ENCODE assay signal across 8 cellular contexts in genomic region chr14:91835197-91835919, GRCh38. TPM values are rescaled to one million over a fixed set of nuclear protein-coding genes. Genes with fewer than 3 reads are reported as not detected.
DNase-seq lines count a peak whose midpoint lies in the region; ATAC-seq and TF ChIP-seq lines count a peak whose summit lies in the region.

No MANE protein-coding gene starts in this region.

- ATAC-seq in activated T-cell treated with anti-CD3 and anti-CD28 coated beads, Interleukin-2, amount 50 U/mL, for 72 hours (replicated peaks in 1 of 2), result no peak
- no peak for ATAC-seq in GM18870 (IDR thresholded peaks at IDR 0.05; ENCODE audit: unreplicated experiment)

- H3K9ac ChIP-seq in neural progenitor cell, result no peak overlapping the region

- peaks cover 6% of the 10 kb centered on the region for H4K20me1 ChIP-seq in neural progenitor cell (ENCODE audit: low read depth)

- H3K27ac Mint-ChIP-seq in activated T-cell treated with anti-CD3 and anti-CD28 coated beads, Interleukin-2, amount 50 U/mL, for 72 hours, result peak overlapping the region; percentile 39
- H3K27ac Mint-ChIP-seq in IgD-negative memory B cell (peak overlapping the region in 2 of 3 donors; percentile 14 to 29), neural progenitor cell (no peak overlapping the region)

- H3K4me3 ChIP-seq in ectodermal cell (ENCODE audit: insufficient read depth, low read depth, low read length), result peak overlapping the region; percentile 55
- peak overlapping the region; percentile 66 for H3K4me3 ChIP-seq in neural progenitor cell

- TF ChIP-seq CTCF in neural progenitor cell (IDR thresholded peaks at IDR 0.05) (no peak), RWPE1 (conservative IDR thresholded peaks at IDR 0.05; ENCODE audit: low read depth) (no peak)

- H3K9me3 Mint-ChIP-seq in activated T-cell treated with anti-CD3 and anti-CD28 coated beads, Interleukin-2, amount 50 U/mL, for 72 hours, result peaks cover 0 to 3% of the 10 kb centered on the region in 2 donors
- H3K9me3 Mint-ChIP-seq in IgD-negative memory B cell (peaks cover 0 to 4% (median 2%) of the 10 kb centered on the region in 3 donors), neural progenitor cell (no peaks in the 10 kb centered on the region)

- H3K79me2 ChIP-seq in neural progenitor cell (ENCODE audit: low read depth), result no peaks in the 10 kb centered on the region

- H3K4me3 Mint-ChIP-seq in activated T-cell treated with anti-CD3 and anti-CD28 coated beads, Interleukin-2, amount 50 U/mL, for 72 hours, result peak overlapping the region; percentile 92 to 94
- H3K4me3 Mint-ChIP-seq in IgD-negative memory B cell (peak overlapping the region; percentile 80 to 89 (median 88)), neural progenitor cell (peak overlapping the region; percentile 66)

- peaks cover 51% of the 10 kb centered on the region for H3K27me3 ChIP-seq in ectodermal cell (ENCODE audit: control insufficient read depth, insufficient read depth, low read length, poor library complexity, severe bottlenecking)
- H3K27me3 ChIP-seq in neural progenitor cell, result peaks cover 50% of the 10 kb centered on the region

- H3K4me1 Mint-ChIP-seq in activated T-cell treated with anti-CD3 and anti-CD28 coated beads, Interleukin-2, amount 50 U/mL, for 72 hours (ENCODE audit: low read depth), result peaks cover 49% of the 10 kb centered on the region
- H3K4me1 Mint-ChIP-seq in IgD-negative memory B cell (peaks cover 36 to 53% (median 39%) of the 10 kb centered on the region in 3 donors), neural progenitor cell (no peaks in the 10 kb centered on the region)

- peak overlapping the region; percentile 90 for H2AFZ ChIP-seq in neural progenitor cell (replicated peaks)

- peaks cover 19% of the 10 kb centered on the region for H3F3A ChIP-seq in neural progenitor cell (ENCODE audit: low read depth)

- H3K27ac ChIP-seq in ectodermal cell (ENCODE audit: insufficient read depth, low read depth, low read length, poor library complexity, severe bottlenecking) (no peak overlapping the region), neural progenitor cell (no peak overlapping the region), RWPE1 (no peak overlapping the region)

- H3K4me1 ChIP-seq in ectodermal cell (ENCODE audit: control insufficient read depth, insufficient read depth, low read length) (no peaks in the 10 kb centered on the region), neural progenitor cell (peaks cover 6% of the 10 kb centered on the region)

- H3K36me3 Mint-ChIP-seq in activated T-cell treated with anti-CD3 and anti-CD28 coated beads, Interleukin-2, amount 50 U/mL, for 72 hours (ENCODE audit: insufficient read depth in 2 of 2), result no peaks in the 10 kb centered on the region
- H3K36me3 Mint-ChIP-seq in IgD-negative memory B cell (peaks cover 3% of the 10 kb centered on the region), neural progenitor cell (no peaks in the 10 kb centered on the region)

- peak; percentile 20 to 39 for DNase-seq in activated T-cell treated with anti-CD3 and anti-CD28 coated beads, Interleukin-2, amount 50 U/mL, for 72 hours
- DNase-seq in activated T-cell treated with anti-CD3 and anti-CD28 coated beads for 4 hours (no peak), neural progenitor cell (ENCODE audit: low spot score) (no peak), DMS153 treated with DMSO at 0.1 percent for 48 hours (lab: John Stamatoyannopoulos, UW; ENCODE audit: unreplicated experiment) (no peak), RWPE1 (ENCODE audit: low spot score) (no peak)

- H3K36me3 ChIP-seq in ectodermal cell (ENCODE audit: control insufficient read depth, insufficient read depth, low read length), result no peaks in the 10 kb centered on the region
- H3K36me3 ChIP-seq in neural progenitor cell, result no peaks in the 10 kb centered on the region

- POLR2A ChIA-PET in RWPE1 (lab: Yijun Ruan, JAX; ENCODE audit: low non-redundant PET), result no interaction called here

- H3K27me3 Mint-ChIP-seq in activated T-cell treated with anti-CD3 and anti-CD28 coated beads, Interleukin-2, amount 50 U/mL, for 72 hours (ENCODE audit: low read depth), result no peaks in the 10 kb centered on the region
- H3K27me3 Mint-ChIP-seq in IgD-negative memory B cell (peaks cover 11% of the 10 kb centered on the region), neural progenitor cell (ENCODE audit: insufficient read depth, low read depth) (peaks cover 42% of the 10 kb centered on the region)

- peak overlapping the region; percentile 88 for H3K4me2 ChIP-seq in neural progenitor cell

- CTCF ChIA-PET in RWPE1 (lab: Yijun Ruan, JAX), result interaction anchor here (0.6 to 1.3 kb wide), 4 partner anchors 76 to 237 kb away, joined by 3 to 4 read pairs (median 3); no protein-coding TSS in a partner anchor

- H3K9me3 ChIP-seq in ectodermal cell (ENCODE audit: control insufficient read depth, low read length) (no peaks in the 10 kb centered on the region), neural progenitor cell (ENCODE audit: low read depth) (no peaks in the 10 kb centered on the region)

- 10 to 11% methylated on average over 19 of the region's 19 CpGs for WGBS in ectodermal cell, 2 experiments

RNA-seq across cellular contexts. Expression of gene TC2N, which starts 32.0 kb away (rescaled TPM):
- 10 to 100 TPM; 38.1 to 55.4 TPM for total RNA-seq in activated T-cell treated with anti-CD3 and anti-CD28 coated beads, Interleukin-2, amount 50 U/mL, for 72 hours
- polyA plus RNA-seq in IgD-negative memory B cell, result 8.9 TPM
- 2.6 TPM for polyA plus RNA-seq in ectodermal cell (2013, experiment 1 of 4)
- 2.4 TPM for polyA plus RNA-seq in ectodermal cell (2013, experiment 2 of 4)
- polyA plus RNA-seq in ectodermal cell (2013, experiment 3 of 4), result 2.2 TPM
- polyA plus RNA-seq in ectodermal cell (2013, experiment 4 of 4), result 2.0 TPM
- 3.8 and 5.8 TPM in 2 replicates for total RNA-seq in neural progenitor cell (ENCODE audit: low replicate concordance)

Comparison
In these comparisons a context has a peak if more than half of its experiments do, and no peak if none do; other contexts are left out.
1. DNase-seq: peak in activated T-cell treated with anti-CD3 and anti-CD28 coated beads, Interleukin-2, amount 50 U/mL, for 72 hours (2 of 2); none in activated T-cell treated with anti-CD3 and anti-CD28 coated beads for 4 hours (single experiment), neural progenitor cell (single experiment), DMS153 treated with DMSO at 0.1 percent for 48 hours (single experiment) and RWPE1 (single experiment).
2. Peak in every context shown above with its lines, with median percentiles within 50 percentile points of each other: H3K4me3 Mint-ChIP-seq.